1 cellular context compared by ENCODE assay signal in genomic region chr4:6716018-6716911, GRCh38.
TF ChIP-seq lines count a peak whose summit lies in the region.

A gene with protein sequence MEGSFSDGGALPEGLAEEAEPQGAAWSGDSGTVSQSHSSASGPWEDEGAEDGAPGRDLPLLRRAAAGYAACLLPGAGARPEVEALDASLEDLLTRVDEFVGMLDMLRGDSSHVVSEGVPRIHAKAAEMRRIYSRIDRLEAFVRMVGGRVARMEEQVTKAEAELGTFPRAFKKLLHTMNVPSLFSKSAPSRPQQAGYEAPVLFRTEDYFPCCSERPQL (plus strand): TSS chr4:6716174. CDS start chr4:6716210, 36 bp downstream.

TF ChIP-seq in K562, 482 proteins besides CTCF, POLR2A, EP300 and RAD21 (continued from another document and continues in another):
- TF ChIP-seq, protein P1, sequence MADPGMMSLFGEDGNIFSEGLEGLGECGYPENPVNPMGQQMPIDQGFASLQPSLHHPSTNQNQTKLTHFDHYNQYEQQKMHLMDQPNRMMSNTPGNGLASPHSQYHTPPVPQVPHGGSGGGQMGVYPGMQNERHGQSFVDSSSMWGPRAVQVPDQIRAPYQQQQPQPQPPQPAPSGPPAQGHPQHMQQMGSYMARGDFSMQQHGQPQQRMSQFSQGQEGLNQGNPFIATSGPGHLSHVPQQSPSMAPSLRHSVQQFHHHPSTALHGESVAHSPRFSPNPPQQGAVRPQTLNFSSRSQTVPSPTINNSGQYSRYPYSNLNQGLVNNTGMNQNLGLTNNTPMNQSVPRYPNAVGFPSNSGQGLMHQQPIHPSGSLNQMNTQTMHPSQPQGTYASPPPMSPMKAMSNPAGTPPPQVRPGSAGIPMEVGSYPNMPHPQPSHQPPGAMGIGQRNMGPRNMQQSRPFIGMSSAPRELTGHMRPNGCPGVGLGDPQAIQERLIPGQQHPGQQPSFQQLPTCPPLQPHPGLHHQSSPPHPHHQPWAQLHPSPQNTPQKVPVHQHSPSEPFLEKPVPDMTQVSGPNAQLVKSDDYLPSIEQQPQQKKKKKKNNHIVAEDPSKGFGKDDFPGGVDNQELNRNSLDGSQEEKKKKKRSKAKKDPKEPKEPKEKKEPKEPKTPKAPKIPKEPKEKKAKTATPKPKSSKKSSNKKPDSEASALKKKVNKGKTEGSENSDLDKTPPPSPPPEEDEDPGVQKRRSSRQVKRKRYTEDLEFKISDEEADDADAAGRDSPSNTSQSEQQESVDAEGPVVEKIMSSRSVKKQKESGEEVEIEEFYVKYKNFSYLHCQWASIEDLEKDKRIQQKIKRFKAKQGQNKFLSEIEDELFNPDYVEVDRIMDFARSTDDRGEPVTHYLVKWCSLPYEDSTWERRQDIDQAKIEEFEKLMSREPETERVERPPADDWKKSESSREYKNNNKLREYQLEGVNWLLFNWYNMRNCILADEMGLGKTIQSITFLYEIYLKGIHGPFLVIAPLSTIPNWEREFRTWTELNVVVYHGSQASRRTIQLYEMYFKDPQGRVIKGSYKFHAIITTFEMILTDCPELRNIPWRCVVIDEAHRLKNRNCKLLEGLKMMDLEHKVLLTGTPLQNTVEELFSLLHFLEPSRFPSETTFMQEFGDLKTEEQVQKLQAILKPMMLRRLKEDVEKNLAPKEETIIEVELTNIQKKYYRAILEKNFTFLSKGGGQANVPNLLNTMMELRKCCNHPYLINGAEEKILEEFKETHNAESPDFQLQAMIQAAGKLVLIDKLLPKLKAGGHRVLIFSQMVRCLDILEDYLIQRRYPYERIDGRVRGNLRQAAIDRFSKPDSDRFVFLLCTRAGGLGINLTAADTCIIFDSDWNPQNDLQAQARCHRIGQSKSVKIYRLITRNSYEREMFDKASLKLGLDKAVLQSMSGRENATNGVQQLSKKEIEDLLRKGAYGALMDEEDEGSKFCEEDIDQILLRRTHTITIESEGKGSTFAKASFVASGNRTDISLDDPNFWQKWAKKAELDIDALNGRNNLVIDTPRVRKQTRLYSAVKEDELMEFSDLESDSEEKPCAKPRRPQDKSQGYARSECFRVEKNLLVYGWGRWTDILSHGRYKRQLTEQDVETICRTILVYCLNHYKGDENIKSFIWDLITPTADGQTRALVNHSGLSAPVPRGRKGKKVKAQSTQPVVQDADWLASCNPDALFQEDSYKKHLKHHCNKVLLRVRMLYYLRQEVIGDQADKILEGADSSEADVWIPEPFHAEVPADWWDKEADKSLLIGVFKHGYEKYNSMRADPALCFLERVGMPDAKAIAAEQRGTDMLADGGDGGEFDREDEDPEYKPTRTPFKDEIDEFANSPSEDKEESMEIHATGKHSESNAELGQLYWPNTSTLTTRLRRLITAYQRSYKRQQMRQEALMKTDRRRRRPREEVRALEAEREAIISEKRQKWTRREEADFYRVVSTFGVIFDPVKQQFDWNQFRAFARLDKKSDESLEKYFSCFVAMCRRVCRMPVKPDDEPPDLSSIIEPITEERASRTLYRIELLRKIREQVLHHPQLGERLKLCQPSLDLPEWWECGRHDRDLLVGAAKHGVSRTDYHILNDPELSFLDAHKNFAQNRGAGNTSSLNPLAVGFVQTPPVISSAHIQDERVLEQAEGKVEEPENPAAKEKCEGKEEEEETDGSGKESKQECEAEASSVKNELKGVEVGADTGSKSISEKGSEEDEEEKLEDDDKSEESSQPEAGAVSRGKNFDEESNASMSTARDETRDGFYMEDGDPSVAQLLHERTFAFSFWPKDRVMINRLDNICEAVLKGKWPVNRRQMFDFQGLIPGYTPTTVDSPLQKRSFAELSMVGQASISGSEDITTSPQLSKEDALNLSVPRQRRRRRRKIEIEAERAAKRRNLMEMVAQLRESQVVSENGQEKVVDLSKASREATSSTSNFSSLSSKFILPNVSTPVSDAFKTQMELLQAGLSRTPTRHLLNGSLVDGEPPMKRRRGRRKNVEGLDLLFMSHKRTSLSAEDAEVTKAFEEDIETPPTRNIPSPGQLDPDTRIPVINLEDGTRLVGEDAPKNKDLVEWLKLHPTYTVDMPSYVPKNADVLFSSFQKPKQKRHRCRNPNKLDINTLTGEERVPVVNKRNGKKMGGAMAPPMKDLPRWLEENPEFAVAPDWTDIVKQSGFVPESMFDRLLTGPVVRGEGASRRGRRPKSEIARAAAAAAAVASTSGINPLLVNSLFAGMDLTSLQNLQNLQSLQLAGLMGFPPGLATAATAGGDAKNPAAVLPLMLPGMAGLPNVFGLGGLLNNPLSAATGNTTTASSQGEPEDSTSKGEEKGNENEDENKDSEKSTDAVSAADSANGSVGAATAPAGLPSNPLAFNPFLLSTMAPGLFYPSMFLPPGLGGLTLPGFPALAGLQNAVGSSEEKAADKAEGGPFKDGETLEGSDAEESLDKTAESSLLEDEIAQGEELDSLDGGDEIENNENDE (IDR thresholded peaks at IDR 0.05; ENCODE audit: low read depth, low read length): no peak
- TF ChIP-seq EZH2 (IDR thresholded peaks at IDR 0.05; ENCODE audit: borderline replicate concordance, low read depth, low read length) (no peak), HOXB6 (CRISPR knock-in tag; IDR thresholded peaks at IDR 0.05; ENCODE audit: borderline replicate concordance) (no peak), NFRKB (IDR thresholded peaks at IDR 0.05; ENCODE audit: low read depth) (0 out of 2 replicates have a peak, but pooled peaks have one; percentile 49), NR2F6 (CRISPR knock-in tag; IDR thresholded peaks at IDR 0.05) (no peak), ELK1 (CRISPR knock-in tag; IDR thresholded peaks at IDR 0.05) (no peak; the same call in 1 of the 2 replicates), KDM4B (IDR thresholded peaks at IDR 0.05; ENCODE audit: borderline replicate concordance in 2 of 2, low read depth in 1 of 2) (no peak; a peak in 1 of 4 replicates), SUPT5H (IDR thresholded peaks at IDR 0.05) (peak; percentile 84), MCM2 (IDR thresholded peaks at IDR 0.05; ENCODE audit: low read depth) (no peak), POU5F1 (IDR thresholded peaks at IDR 0.05; ENCODE audit: borderline replicate concordance, low read depth, low read length, partially characterized antibody) (no peak), PCBP2 (IDR thresholded peaks at IDR 0.05; ENCODE audit: low read depth, low read length, poor library complexity, severe bottlenecking) (no peak), SMAD4 (CRISPR knock-in tag; conservative IDR thresholded peaks at IDR 0.05) (peak; percentile 79), ADNP (tag; IDR thresholded peaks at IDR 0.05) (no peak), E2F5 (CRISPR knock-in tag; IDR thresholded peaks at IDR 0.05) (no peak; the same call in 1 of the 2 replicates), STAT5B (CRISPR knock-in tag; IDR thresholded peaks at IDR 0.05) (no peak), KLF1 (tag; IDR thresholded peaks at IDR 0.05) (peak; percentile 90), NFYB (IDR thresholded peaks at IDR 0.05; ENCODE audit: extremely low read depth, insufficient read length) (no peak), POLR2H (tag; IDR thresholded peaks at IDR 0.05; ENCODE audit: low read depth) (no peak), IFI16 (CRISPR knock-in tag; IDR thresholded peaks at IDR 0.05) (no peak), FOXK2 (conservative IDR thresholded peaks at IDR 0.05 in 1 of 2, IDR thresholded peaks at IDR 0.05 in 1 of 2; ENCODE audit: low read depth in 2 of 2) (peak in 1 of 2 experiments; percentile 52; a peak in 1 of 4 replicates), BDP1 (IDR thresholded peaks at IDR 0.05; ENCODE audit: insufficient read depth, insufficient read length) (no peak), ZNF197 (CRISPR knock-in tag; IDR thresholded peaks at IDR 0.05; ENCODE audit: low read depth) (peak; percentile 97), RNF2 (IDR thresholded peaks at IDR 0.05) (0 out of 2 replicates have a peak, but pooled peaks have one; percentile 57), GABPA (tag; conservative IDR thresholded peaks at IDR 0.05; ENCODE audit: low read depth) (peak; percentile 92), POLR3A (IDR thresholded peaks at IDR 0.05; ENCODE audit: borderline replicate concordance, extremely low read depth, insufficient read depth, insufficient read length) (no peak), FOXM1 (IDR thresholded peaks at IDR 0.05; ENCODE audit: low read depth) (no peak), FOXM1 (CRISPR knock-in tag; IDR thresholded peaks at IDR 0.05; ENCODE audit: low read depth) (0 out of 2 replicates have a peak, but pooled peaks have one; percentile 54), DPF2 (IDR thresholded peaks at IDR 0.05) (no peak), HES1 (IDR thresholded peaks at IDR 0.05; ENCODE audit: low read depth) (no peak), MTA3 (IDR thresholded peaks at IDR 0.05; ENCODE audit: borderline replicate concordance) (peak; percentile 84; the same call in 1 of the 2 replicates), FUS (optimal IDR thresholded peaks at IDR 0.05; ENCODE audit: low read depth, low read length) (no peak), MYC (IDR thresholded peaks at IDR 0.05; ENCODE audit: low read depth, low read length) (peak; percentile 49), MYC (CRISPR knock-in tag; IDR thresholded peaks at IDR 0.05; ENCODE audit: borderline replicate concordance, low read depth) (0 out of 2 replicates have a peak, but pooled peaks have one; percentile 23), ZMIZ1 (IDR thresholded peaks at IDR 0.05; ENCODE audit: low read depth in 2 of 2, low read length in 2 of 2) (peak in 1 of 2 experiments; percentile 46; a peak in 1 of 4 replicates), ZBTB8A (IDR thresholded peaks at IDR 0.05; ENCODE audit: partially characterized antibody) (no peak), BCOR (IDR thresholded peaks at IDR 0.05) (0 out of 2 replicates have a peak, but pooled peaks have one; percentile 11), NUFIP1 (IDR thresholded peaks at IDR 0.05; ENCODE audit: partially characterized antibody) (no peak), SMARCC2 (IDR thresholded peaks at IDR 0.05; ENCODE audit: low read depth) (no peak), BHLHE40 (IDR thresholded peaks at IDR 0.05; ENCODE audit: low read length) (peak; percentile 54; the same call in 1 of the 2 replicates)
- TF ChIP-seq, protein P2, sequence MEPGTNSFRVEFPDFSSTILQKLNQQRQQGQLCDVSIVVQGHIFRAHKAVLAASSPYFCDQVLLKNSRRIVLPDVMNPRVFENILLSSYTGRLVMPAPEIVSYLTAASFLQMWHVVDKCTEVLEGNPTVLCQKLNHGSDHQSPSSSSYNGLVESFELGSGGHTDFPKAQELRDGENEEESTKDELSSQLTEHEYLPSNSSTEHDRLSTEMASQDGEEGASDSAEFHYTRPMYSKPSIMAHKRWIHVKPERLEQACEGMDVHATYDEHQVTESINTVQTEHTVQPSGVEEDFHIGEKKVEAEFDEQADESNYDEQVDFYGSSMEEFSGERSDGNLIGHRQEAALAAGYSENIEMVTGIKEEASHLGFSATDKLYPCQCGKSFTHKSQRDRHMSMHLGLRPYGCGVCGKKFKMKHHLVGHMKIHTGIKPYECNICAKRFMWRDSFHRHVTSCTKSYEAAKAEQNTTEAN (CRISPR knock-in tag; IDR thresholded peaks at IDR 0.05): peak; percentile 58; the same call in 1 of the 2 replicates
- TF ChIP-seq, protein P3, sequence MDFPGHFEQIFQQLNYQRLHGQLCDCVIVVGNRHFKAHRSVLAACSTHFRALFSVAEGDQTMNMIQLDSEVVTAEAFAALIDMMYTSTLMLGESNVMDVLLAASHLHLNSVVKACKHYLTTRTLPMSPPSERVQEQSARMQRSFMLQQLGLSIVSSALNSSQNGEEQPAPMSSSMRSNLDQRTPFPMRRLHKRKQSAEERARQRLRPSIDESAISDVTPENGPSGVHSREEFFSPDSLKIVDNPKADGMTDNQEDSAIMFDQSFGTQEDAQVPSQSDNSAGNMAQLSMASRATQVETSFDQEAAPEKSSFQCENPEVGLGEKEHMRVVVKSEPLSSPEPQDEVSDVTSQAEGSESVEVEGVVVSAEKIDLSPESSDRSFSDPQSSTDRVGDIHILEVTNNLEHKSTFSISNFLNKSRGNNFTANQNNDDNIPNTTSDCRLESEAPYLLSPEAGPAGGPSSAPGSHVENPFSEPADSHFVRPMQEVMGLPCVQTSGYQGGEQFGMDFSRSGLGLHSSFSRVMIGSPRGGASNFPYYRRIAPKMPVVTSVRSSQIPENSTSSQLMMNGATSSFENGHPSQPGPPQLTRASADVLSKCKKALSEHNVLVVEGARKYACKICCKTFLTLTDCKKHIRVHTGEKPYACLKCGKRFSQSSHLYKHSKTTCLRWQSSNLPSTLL (IDR thresholded peaks at IDR 0.05): no peak
